Comparison of ENCODE assay signal across 12 cellular contexts in the genomic region with DNA sequence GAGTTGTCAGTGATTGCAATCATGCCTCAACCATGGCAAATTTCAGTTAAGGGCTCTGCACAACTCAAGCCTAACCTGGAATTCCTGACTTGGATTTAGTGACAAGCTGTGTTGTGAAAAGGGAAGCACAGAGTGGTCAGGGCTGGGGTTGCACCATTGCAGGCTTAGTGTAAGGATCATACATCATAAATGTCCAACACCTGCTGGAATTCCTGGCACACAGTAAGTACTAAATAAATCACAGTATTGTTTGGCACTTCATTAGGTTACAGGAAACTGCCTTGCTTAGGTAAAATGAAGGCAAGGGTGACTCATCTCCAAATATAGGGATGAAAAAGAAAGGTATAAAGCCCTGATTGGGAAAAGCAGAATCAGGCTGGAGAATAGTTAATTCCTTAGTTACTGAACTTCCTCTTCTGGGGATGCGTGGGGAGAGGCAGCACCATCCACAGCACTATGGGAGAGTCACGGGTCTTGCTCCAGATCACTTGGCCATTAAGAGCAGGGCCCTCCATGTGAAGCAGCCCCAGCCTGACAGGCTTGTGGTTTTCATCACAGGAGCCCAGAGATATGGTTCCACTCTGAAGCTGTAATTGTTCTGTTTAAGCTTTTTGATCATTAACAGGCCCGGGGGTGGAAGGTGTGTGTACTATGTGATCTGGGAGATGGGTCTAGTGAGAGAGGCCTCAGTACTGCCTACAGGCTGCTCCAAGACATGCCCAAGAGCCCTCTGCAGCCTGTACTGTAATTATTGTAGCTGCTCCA. TPM values are rescaled to one million over a fixed set of nuclear protein-coding genes. Genes with fewer than 3 reads are reported as not detected.
"Had no signal": no experiment of that assay in that cellular context is flagged by ENCODE, and none has a peak within 500 bp of the region (broad histone marks: within the 10 kb centered on the region; RNA-seq: fewer than 3 reads in every experiment).

No MANE protein-coding gene starts in this region.

- H3K27me3 ChIP-seq: colonic mucosa, upper lobe of left lung had no signal

- H3K9me3 ChIP-seq: colonic mucosa, left ventricle myocardium inferior, upper lobe of left lung had no signal

- H3K4me3 ChIP-seq: colonic mucosa, left ventricle myocardium inferior, upper lobe of left lung had no signal

- DNase-seq: activated CD4-positive, alpha-beta T cell treated with anti-CD3 and anti-CD28 coated beads for 4 hours; activated naive CD4-positive, alpha-beta T cell treated with anti-CD3 and anti-CD28 coated beads, Interleukin-2, amount 10 ng/mL, durations not matched to agents 7 days and 5 days; colonic mucosa; left ventricle myocardium inferior; mesenchymal stem cell; stimulated activated CD4-positive, alpha-beta T cell treated with anti-CD3 and anti-CD28 coated beads, Interleukin-4, amount 100 ng/mL, for 24 hours; upper lobe of left lung; WERI-Rb-1 had no signal

- H3K36me3 ChIP-seq: colonic mucosa, left ventricle myocardium inferior, upper lobe of left lung, WERI-Rb-1 had no signal

- H3K27ac ChIP-seq: colonic mucosa, foreskin keratinocyte, left ventricle myocardium inferior, upper lobe of left lung, WERI-Rb-1 had no signal

- H3K4me1 ChIP-seq: colonic mucosa, foreskin keratinocyte, left ventricle myocardium inferior, upper lobe of left lung had no signal

- ATAC-seq: foreskin keratinocyte had no signal

RNA-seq across cellular contexts. Expression of a gene that starts 39.7 kb away (rescaled TPM):
- total RNA-seq: endothelial cell of umbilical vein, osteocyte had no signal
- polyA plus RNA-seq: endothelial cell of umbilical vein, foreskin keratinocyte, keratinocyte had no signal
